ENCODE assay signal across 11 cellular contexts in the genomic region with DNA sequence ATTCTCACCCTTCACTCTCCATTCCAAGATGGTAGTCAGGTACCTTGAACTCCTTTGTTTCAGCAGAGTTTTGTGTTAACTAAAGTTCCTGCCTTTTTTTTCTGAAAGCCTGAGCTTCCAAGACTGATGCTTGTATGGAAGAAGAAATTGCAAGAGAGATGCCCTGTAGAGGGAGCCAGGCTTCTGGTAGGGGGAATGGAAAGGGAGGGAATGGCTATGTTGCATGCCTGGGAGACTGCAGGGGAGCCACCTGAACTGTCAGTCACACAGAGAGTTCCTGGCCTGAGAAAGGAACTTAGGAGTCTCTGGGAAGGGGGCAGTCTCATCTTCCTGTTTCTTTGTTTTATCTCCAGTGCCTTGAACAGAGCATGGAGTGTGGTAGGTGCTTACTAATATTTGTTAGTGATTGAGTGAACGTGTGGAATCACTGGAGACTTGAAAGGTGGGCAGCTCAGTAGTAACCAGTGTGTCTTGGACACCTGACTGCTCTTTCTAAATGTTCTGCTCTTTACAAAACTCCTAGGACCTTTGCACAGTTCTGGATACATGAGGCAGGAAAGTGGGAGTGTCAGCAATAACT.
A peak's percentile ranks its signal among the peaks of the same experiment; 100 is the strongest.
DNase-seq lines count a peak whose midpoint lies in the region; ATAC-seq and TF ChIP-seq lines count a peak whose summit lies in the region.
"Had no signal": no experiment of that assay in that cellular context is flagged by ENCODE, and none has a peak within 500 bp of the region (broad histone marks: within the 10 kb centered on the region; RNA-seq: fewer than 3 reads in every experiment).

No MANE protein-coding gene starts in this region.

- H3K27ac ChIP-seq in brain microvascular endothelial cell: no peak overlapping the region
- H3K27ac ChIP-seq in mesenchymal stem cell (ENCODE audit: low read length, poor library complexity, severe bottlenecking): no peak overlapping the region
- H3K27ac ChIP-seq in naive thymus-derived CD4-positive, alpha-beta T cell (ENCODE audit: low read depth, low read length): no peak overlapping the region
- H3K27ac ChIP-seq: dorsolateral prefrontal cortex, neutrophil had no signal

- 33% methylated on average over 1 of the region's 1 CpG for WGBS in mesenchymal stem cell

- H3K36me3 ChIP-seq in brain microvascular endothelial cell (replicated peaks) (no peaks in the 10 kb centered on the region), mesenchymal stem cell (ENCODE audit: control insufficient read depth in 1 of 2, insufficient read depth in 2 of 2, low read depth in 1 of 2, low read length in 2 of 2) (no peaks in the 10 kb centered on the region)
- no peaks in the 10 kb centered on the region for H3K36me3 ChIP-seq in naive thymus-derived CD4-positive, alpha-beta T cell (ENCODE audit: control insufficient read depth in 2 of 3, insufficient read depth in 3 of 3, low read length in 3 of 3)
- H3K36me3 ChIP-seq: neutrophil had no signal

- CTCF ChIA-PET in naive thymus-derived CD4-positive, alpha-beta T cell (lab: Charles Lee): no interaction called here

- H2BK5ac ChIP-seq in mesenchymal stem cell (ENCODE audit: low read depth, low read length, poor library complexity, severe bottlenecking): no peak overlapping the region

- H3K27me3 ChIP-seq in brain microvascular endothelial cell (replicated peaks) (no peaks in the 10 kb centered on the region), mesenchymal stem cell (ENCODE audit: control insufficient read depth in 1 of 2, insufficient read depth in 1 of 2, low read length in 2 of 2) (no peaks in the 10 kb centered on the region)
- no peaks in the 10 kb centered on the region for H3K27me3 ChIP-seq in naive thymus-derived CD4-positive, alpha-beta T cell (ENCODE audit: control insufficient read depth in 2 of 2, insufficient read depth in 2 of 2, low read length in 2 of 2)
- H3K27me3 ChIP-seq: dorsolateral prefrontal cortex, neutrophil had no signal

- no peaks in the 10 kb centered on the region for H3K79me1 ChIP-seq in mesenchymal stem cell (replicated peaks; ENCODE audit: low read length, poor library complexity, severe bottlenecking)

- H3K27me3 Mint-ChIP-seq in naive thymus-derived CD4-positive, alpha-beta T cell: no peaks in the 10 kb centered on the region

- H4K8ac ChIP-seq in mesenchymal stem cell (ENCODE audit: low read length): peak overlapping the region; percentile 29

- H2AFZ ChIP-seq in mesenchymal stem cell (ENCODE audit: low read depth, low read length): no peak overlapping the region

- H3K36me3 Mint-ChIP-seq in naive thymus-derived CD4-positive, alpha-beta T cell: no peaks in the 10 kb centered on the region

- no peaks in the 10 kb centered on the region for H3K9me3 ChIP-seq in mesenchymal stem cell (ENCODE audit: control insufficient read depth, low read length)
- H3K9me3 ChIP-seq in naive thymus-derived CD4-positive, alpha-beta T cell (ENCODE audit: control insufficient read depth in 2 of 3, low read length in 3 of 3): no peaks in the 10 kb centered on the region
- H3K9me3 ChIP-seq: neutrophil had no signal

- H3K4me1 ChIP-seq in mesenchymal stem cell (ENCODE audit: control insufficient read depth, insufficient read depth, low read depth, low read length): no peaks in the 10 kb centered on the region
- H3K4me1 ChIP-seq in naive thymus-derived CD4-positive, alpha-beta T cell (ENCODE audit: control insufficient read depth in 2 of 2, insufficient read depth in 2 of 2, low read length in 2 of 2): no peaks in the 10 kb centered on the region

- no peak overlapping the region for H4K91ac ChIP-seq in mesenchymal stem cell (ENCODE audit: low read length)

- H3K23ac ChIP-seq in mesenchymal stem cell (ENCODE audit: low read length in 2 of 2): no peak overlapping the region

- H3K9me3 Mint-ChIP-seq in naive thymus-derived CD4-positive, alpha-beta T cell: peaks cover 0 to 11% (median 3%) of the 10 kb centered on the region in 11 donors

- TF ChIP-seq CTCF in brain microvascular endothelial cell (IDR thresholded peaks at IDR 0.05; ENCODE audit: low read depth, low read length, missing control alignments) (peak; percentile 72), GM10266 (IDR thresholded peaks at IDR 0.05; ENCODE audit: control insufficient read depth, insufficient read depth, low read depth, missing control alignments) (no peak)

- no peak overlapping the region for H3K14ac ChIP-seq in mesenchymal stem cell (ENCODE audit: low read length in 2 of 2)

- no peak overlapping the region for H2AK5ac ChIP-seq in mesenchymal stem cell (ENCODE audit: low read length, severe bottlenecking)

- H3K9ac ChIP-seq in mesenchymal stem cell (ENCODE audit: low read length): no peak overlapping the region

- no peak for ATAC-seq in naive thymus-derived CD4-positive, alpha-beta T cell
- ATAC-seq in Right ventricle myocardium superior (ENCODE audit: poor library complexity): no peak

- in situ Hi-C loops in Caki2 (cut with HindIII; ENCODE audit: low pct_unique_long_range_greater_than_20kb, low sequenced_read_pairs): no loop called here
- in situ Hi-C loops in brain microvascular endothelial cell (cut with HindIII; ENCODE audit: low pct_ligation_motif_present, low sequenced_read_pairs): no loop called here

- no peak overlapping the region for H2BK120ac ChIP-seq in mesenchymal stem cell (ENCODE audit: low read depth, low read length)

- H3K4me3 Mint-ChIP-seq in naive thymus-derived CD4-positive, alpha-beta T cell: no peak overlapping the region

- POLR2A ChIA-PET in naive thymus-derived CD4-positive, alpha-beta T cell (lab: Charles Lee): no interaction called here

- no peaks in the 10 kb centered on the region for H3K4me1 Mint-ChIP-seq in naive thymus-derived CD4-positive, alpha-beta T cell

- peak; percentile 32 for DNase-seq in Caki2 (ENCODE audit: low read depth)
- peak; percentile 12 for DNase-seq in HuH-7.5 (ENCODE audit: low spot score)
- DNase-seq in brain microvascular endothelial cell: no peak
- DNase-seq in mesenchymal stem cell: peak; percentile 29
- DNase-seq in stimulated activated naive CD4-positive, alpha-beta T cell (lab: John Stamatoyannopoulos, UW): no peak
- no peak for DNase-seq in GM10266 (ENCODE audit: extremely low spot score)
- DNase-seq in naive thymus-derived CD4-positive, alpha-beta T cell: no peak
- no peak for DNase-seq in Right ventricle myocardium superior
- DNase-seq: dorsolateral prefrontal cortex, NCI-H446 treated with DMSO at 0.1 percent for 48 hours had no signal

- H2BK12ac ChIP-seq in mesenchymal stem cell (ENCODE audit: low read length in 2 of 2): no peak overlapping the region

- intact Hi-C loops in naive thymus-derived CD4-positive, alpha-beta T cell (cut with micrococcal nuclease): no loop called here
- intact Hi-C loops in Right ventricle myocardium superior (cut with DNase I): no loop called here

- H2BK15ac ChIP-seq in mesenchymal stem cell (ENCODE audit: low read depth, poor library complexity, severe bottlenecking): no peak overlapping the region

- no peak overlapping the region for H3K27ac Mint-ChIP-seq in naive thymus-derived CD4-positive, alpha-beta T cell

- H3K4me2 ChIP-seq in mesenchymal stem cell (ENCODE audit: low read length, poor library complexity, severe bottlenecking): no peak overlapping the region

- H3K18ac ChIP-seq in mesenchymal stem cell (ENCODE audit: low read depth in 1 of 2, low read length in 2 of 2): no peak overlapping the region

- no peak overlapping the region for H3K4ac ChIP-seq in mesenchymal stem cell (ENCODE audit: low read depth in 1 of 2, low read length in 2 of 2)

- H3K4me3 ChIP-seq in brain microvascular endothelial cell (ENCODE audit: low read depth, low read length) (no peak overlapping the region), mesenchymal stem cell (ENCODE audit: insufficient read depth in 1 of 2, low read depth in 1 of 2, low read length in 2 of 2) (no peak overlapping the region)
- H3K4me3 ChIP-seq in naive thymus-derived CD4-positive, alpha-beta T cell (ENCODE audit: low read length): no peak overlapping the region
- H3K4me3 ChIP-seq: dorsolateral prefrontal cortex had no signal

Comparison
In these comparisons a context has a peak if more than half of its experiments do, and no peak if none do; other contexts are left out.
1. DNase-seq: peak in Caki2 (single experiment), HuH-7.5 (single experiment) and mesenchymal stem cell (single experiment); none in brain microvascular endothelial cell (single experiment), stimulated activated naive CD4-positive, alpha-beta T cell (0 of 6), GM10266 (single experiment), naive thymus-derived CD4-positive, alpha-beta T cell (0 of 9) and Right ventricle myocardium superior (single experiment).